15 cellular contexts compared by ENCODE assay signal in genomic region chr3:147744967-147745366, GRCh38.
DNase-seq lines count a peak whose midpoint lies in the region; ATAC-seq and TF ChIP-seq lines count a peak whose summit lies in the region.
"Had no signal": no experiment of that assay in that cellular context is flagged by ENCODE, and none has a peak within 500 bp of the region (broad histone marks: within the 10 kb centered on the region; RNA-seq: fewer than 3 reads in every experiment).

No MANE protein-coding gene starts in this region.

- H3K27me3 ChIP-seq in Loucy (ENCODE audit: insufficient read depth, low read length, poor library complexity, severe bottlenecking) (no peaks in the 10 kb centered on the region), neural progenitor cell (no peaks in the 10 kb centered on the region)

- no peak overlapping the region for H3K4me2 ChIP-seq in Loucy (ENCODE audit: low read depth, low read length, poor library complexity, severe bottlenecking)
- no peak overlapping the region for H3K4me2 ChIP-seq in neural progenitor cell

- H3K36me3 ChIP-seq in Loucy (ENCODE audit: insufficient read depth, low read length) (no peaks in the 10 kb centered on the region), neural progenitor cell (no peaks in the 10 kb centered on the region)
- H3K36me3 ChIP-seq: HAP-1 had no signal

- H3K9me3 ChIP-seq in Loucy (ENCODE audit: insufficient read depth, low read depth, low read length) (no peaks in the 10 kb centered on the region), neural progenitor cell (ENCODE audit: low read depth) (no peaks in the 10 kb centered on the region)
- H3K9me3 ChIP-seq: HAP-1 had no signal

- TF ChIP-seq CTCF in Loucy (conservative IDR thresholded peaks at IDR 0.05; ENCODE audit: low read length), result no peak
- TF ChIP-seq CTCF in neural progenitor cell (IDR thresholded peaks at IDR 0.05), result no peak

- peak overlapping the region; percentile 81 for H2AFZ ChIP-seq in Loucy (ENCODE audit: low read length)
- peak overlapping the region; percentile 62 for H2AFZ ChIP-seq in neural progenitor cell (replicated peaks)

- no peak for DNase-seq in left ventricle myocardium superior
- no peak for DNase-seq in cardiac septum (ENCODE audit: low spot score)
- no peak for DNase-seq in neural progenitor cell (ENCODE audit: low spot score)
- DNase-seq: C1 segment of cervical spinal cord; Calu3; CD4-positive, alpha-beta memory T cell; COR-L47; DMS53; DMS79 treated with DMSO at 0.1 percent for 48 hours; GF-D8; HFFc6 had no signal

- H3F3A ChIP-seq in Loucy (ENCODE audit: low read depth), result no peaks in the 10 kb centered on the region
- no peaks in the 10 kb centered on the region for H3F3A ChIP-seq in neural progenitor cell (ENCODE audit: low read depth)

- H3K36me3 Mint-ChIP-seq in neural progenitor cell, result no peaks in the 10 kb centered on the region
- H3K36me3 Mint-ChIP-seq: CD4-positive, alpha-beta memory T cell had no signal

- H3K4me1 ChIP-seq in Loucy (ENCODE audit: insufficient read depth, low read length, poor library complexity, severe bottlenecking) (no peaks in the 10 kb centered on the region), neural progenitor cell (no peaks in the 10 kb centered on the region)
- H3K4me1 ChIP-seq: HAP-1 had no signal

- no peak overlapping the region for H3K4me3 ChIP-seq in Loucy (ENCODE audit: low read length, poor library complexity, severe bottlenecking)
- no peak overlapping the region for H3K4me3 ChIP-seq in neural progenitor cell
- H3K4me3 ChIP-seq: HAP-1 had no signal

- H3K9ac ChIP-seq in Loucy (ENCODE audit: low read depth, low read length, poor library complexity, severe bottlenecking), result no peak overlapping the region
- no peak overlapping the region for H3K9ac ChIP-seq in neural progenitor cell

- peaks cover 10% of the 10 kb centered on the region for H3K4me1 Mint-ChIP-seq in neural progenitor cell
- H3K4me1 Mint-ChIP-seq: CD4-positive, alpha-beta memory T cell had no signal

- no peaks in the 10 kb centered on the region for H4K20me1 ChIP-seq in Loucy (ENCODE audit: insufficient read depth, low read length, poor library complexity, severe bottlenecking)
- H4K20me1 ChIP-seq in neural progenitor cell (ENCODE audit: low read depth), result no peaks in the 10 kb centered on the region

- peaks cover 13% of the 10 kb centered on the region for H3K9me3 Mint-ChIP-seq in neural progenitor cell

- peak; percentile 57 for ATAC-seq in left ventricle myocardium superior
- no peak for ATAC-seq in GM19467 (IDR thresholded peaks at IDR 0.05; ENCODE audit: unreplicated experiment)
- no peak for ATAC-seq in HG03469 (IDR thresholded peaks at IDR 0.05; ENCODE audit: unreplicated experiment)

- no peak overlapping the region for H3K27ac Mint-ChIP-seq in neural progenitor cell
- H3K27ac Mint-ChIP-seq: CD4-positive, alpha-beta memory T cell; HFFc6 had no signal

- no peaks in the 10 kb centered on the region for H3K9me2 ChIP-seq in Loucy (replicated peaks; ENCODE audit: low read depth, low read length)

- H3K27ac ChIP-seq in neural progenitor cell, result no peak overlapping the region

- H3K27me3 Mint-ChIP-seq in neural progenitor cell (ENCODE audit: insufficient read depth, low read depth), result no peaks in the 10 kb centered on the region
- H3K27me3 Mint-ChIP-seq: CD4-positive, alpha-beta memory T cell had no signal

- intact Hi-C loops in left ventricle myocardium superior (cut with micrococcal nuclease), result no loop called here
- intact Hi-C loops in cardiac septum (cut with DNase I), result no loop called here

- no peak overlapping the region for H3K4me3 Mint-ChIP-seq in neural progenitor cell
- H3K4me3 Mint-ChIP-seq: CD4-positive, alpha-beta memory T cell; HFFc6 had no signal

- no peaks in the 10 kb centered on the region for H3K79me2 ChIP-seq in Loucy (ENCODE audit: insufficient read depth, low read length)
- no peaks in the 10 kb centered on the region for H3K79me2 ChIP-seq in neural progenitor cell (ENCODE audit: low read depth)
